26 cellular contexts compared by ENCODE assay signal in genomic region chr4:68430337-68430736, GRCh38. TPM values are rescaled to one million over a fixed set of nuclear protein-coding genes. Genes with fewer than 3 reads are reported as not detected.
DNase-seq lines count a peak whose midpoint lies in the region; ATAC-seq, FAIRE-seq and TF ChIP-seq lines count a peak whose summit lies in the region.
"Had no signal": no experiment of that assay in that cellular context is flagged by ENCODE, and none has a peak within 500 bp of the region (broad histone marks: within the 10 kb centered on the region; RNA-seq: fewer than 3 reads in every experiment).

No MANE protein-coding gene starts in this region.

- H2AFZ ChIP-seq in H1 (ENCODE audit: low read length) (no peak overlapping the region), keratinocyte (ENCODE audit: control insufficient read depth, low read length) (no peak overlapping the region)

- H3K18ac ChIP-seq in H1 (ENCODE audit: extremely low read depth, low read length) = peak overlapping the region; percentile 27; the same call in 1 of the 2 replicates

- no peak for TF ChIP-seq RAD21 in H1 (IDR thresholded peaks at IDR 0.05 in 1 of 2, conservative IDR thresholded peaks at IDR 0.05 in 1 of 2; ENCODE audit: low read depth in 2 of 2, low read length in 2 of 2)

- no peak overlapping the region for H2AK5ac ChIP-seq in H1 (ENCODE audit: low read depth, low read length)

- H2BK20ac ChIP-seq in H1 (ENCODE audit: low read length) = no peak overlapping the region

- H3K36me3 ChIP-seq in RWPE2 (ENCODE audit: low read depth) = no peaks in the 10 kb centered on the region
- peaks cover 0 to 3% (median 1%) of the 10 kb centered on the region in 4 experiments; a peak in 2 of 8 replicates for H3K36me3 ChIP-seq in H1 (ENCODE audit: control insufficient read depth in 2 of 4, insufficient read depth in 4 of 4, low read length in 3 of 4)
- H3K36me3 ChIP-seq in keratinocyte (ENCODE audit: control insufficient read depth in 2 of 2, extremely low read depth in 1 of 2, insufficient read depth in 2 of 2, low read length in 2 of 2) = no peaks in the 10 kb centered on the region
- H3K36me3 ChIP-seq: BE2C; BLaER1 treated with 17β-estradiol and CSF1 and Interleukin-3, amounts not matched to agents 10 nM and 100 nM had no signal

- TF ChIP-seq EP300 in H1 (IDR thresholded peaks at IDR 0.05; ENCODE audit: borderline replicate concordance in 1 of 2, low read depth in 2 of 2, low read length in 2 of 2) = no peak

- no peak overlapping the region for H4K5ac ChIP-seq in H1 (ENCODE audit: insufficient read length, low read depth, low read length)

- no peaks in the 10 kb centered on the region for H4K20me1 ChIP-seq in H1 (replicated peaks in 1 of 2; ENCODE audit: control insufficient read depth in 1 of 2, insufficient read depth in 2 of 2, low read length in 2 of 2)
- H4K20me1 ChIP-seq in keratinocyte (ENCODE audit: control insufficient read depth, extremely low read depth, insufficient read depth, low read length) = no peaks in the 10 kb centered on the region
- H4K20me1 ChIP-seq: BLaER1 treated with 17β-estradiol and CSF1 and Interleukin-3, amounts not matched to agents 10 nM and 100 nM had no signal

- H3K23ac ChIP-seq in H1 (ENCODE audit: insufficient read length) = no peak overlapping the region

- H3K4me1 ChIP-seq in RWPE2 (ENCODE audit: insufficient read depth, poor library complexity, severe bottlenecking) (no peaks in the 10 kb centered on the region), H1 (replicated peaks in 1 of 4; ENCODE audit: control insufficient read depth in 3 of 4, insufficient read depth in 4 of 4, low read length in 3 of 4) (no peaks in the 10 kb centered on the region), keratinocyte (ENCODE audit: control insufficient read depth, extremely low read depth, insufficient read depth, low read length) (no peaks in the 10 kb centered on the region)
- H3K4me1 ChIP-seq: A549; BE2C; BLaER1 treated with 17β-estradiol and CSF1 and Interleukin-3, amounts not matched to agents 10 nM and 100 nM had no signal

- no peak overlapping the region for H2BK12ac ChIP-seq in H1 (ENCODE audit: low read depth, low read length)

- no peak overlapping the region for H3K4ac ChIP-seq in H1 (replicated peaks; ENCODE audit: insufficient read length, low read depth, low read length)

- H3K79me1 ChIP-seq in H1 (ENCODE audit: low read depth, low read length) = no peaks in the 10 kb centered on the region

- no peak for TF ChIP-seq CTCF in RWPE2 (IDR thresholded peaks at IDR 0.05; ENCODE audit: poor library complexity, severe bottlenecking)
- TF ChIP-seq CTCF in H1 (IDR thresholded peaks at IDR 0.05; ENCODE audit: control extremely low read depth in 1 of 3, insufficient read depth in 1 of 3, low read depth in 1 of 3, low read length in 3 of 3) = no peak
- no peak for TF ChIP-seq CTCF in keratinocyte (optimal IDR thresholded peaks at IDR 0.05 in 1 of 3, IDR thresholded peaks at IDR 0.05 in 1 of 3, conservative IDR thresholded peaks at IDR 0.05 in 1 of 3; ENCODE audit: extremely low read depth in 1 of 3, insufficient read depth in 2 of 3, low read length in 3 of 3)

- H3K79me2 ChIP-seq in H1 (ENCODE audit: control insufficient read depth in 1 of 2, insufficient read depth in 2 of 2, low read length in 2 of 2) (no peaks in the 10 kb centered on the region), keratinocyte (ENCODE audit: control insufficient read depth, insufficient read depth, low read length) (no peaks in the 10 kb centered on the region)

- ATAC-seq in RWPE2 (ENCODE audit: low read depth) (peak; percentile 54; the same call in 1 of the 3 replicates), HG03039 (IDR thresholded peaks at IDR 0.05; ENCODE audit: unreplicated experiment) (no peak)
- ATAC-seq: A549 had no signal

- no peak overlapping the region for H4K91ac ChIP-seq in H1 (replicated peaks; ENCODE audit: insufficient read length, low read length)

- H3K9me3 ChIP-seq in RWPE2 (ENCODE audit: severe bottlenecking) (no peaks in the 10 kb centered on the region), H1 (ENCODE audit: insufficient read depth in 2 of 2, low read depth in 1 of 2, low read length in 1 of 2) (peaks cover 6% of the 10 kb centered on the region in 2 experiments), keratinocyte (ENCODE audit: control insufficient read depth, low read depth, low read length) (no peaks in the 10 kb centered on the region)
- H3K9me3 ChIP-seq: A549, BE2C had no signal

- H3K9me1 ChIP-seq in keratinocyte (ENCODE audit: control insufficient read depth, extremely low read depth, insufficient read depth, low read length) = no peaks in the 10 kb centered on the region

- H3K27me3 ChIP-seq in RWPE2 (ENCODE audit: insufficient read depth, poor library complexity, severe bottlenecking) (no peaks in the 10 kb centered on the region), H1 (replicated peaks in 1 of 4; ENCODE audit: control insufficient read depth in 3 of 4, extremely low read depth in 1 of 4, insufficient read depth in 3 of 4, low read length in 3 of 4) (no peaks in the 10 kb centered on the region), keratinocyte (ENCODE audit: control insufficient read depth, extremely low read depth, insufficient read depth, low read length) (no peaks in the 10 kb centered on the region)
- H3K27me3 ChIP-seq: BE2C; BLaER1 treated with 17β-estradiol and CSF1 and Interleukin-3, amounts not matched to agents 10 nM and 100 nM had no signal

- H3K4me2 ChIP-seq in H1 (ENCODE audit: insufficient read depth in 1 of 2, low read depth in 2 of 2, low read length in 2 of 2) (no peak overlapping the region), keratinocyte (ENCODE audit: control insufficient read depth, extremely low read depth, insufficient read depth, low read depth, low read length) (no peak overlapping the region)
- H3K4me2 ChIP-seq: A549; BLaER1 treated with 17β-estradiol and CSF1 and Interleukin-3, amounts not matched to agents 10 nM and 100 nM had no signal

- FAIRE-seq in H1 (lab: Jason Lieb, UNC) = no peak
- FAIRE-seq in keratinocyte (lab: Jason Lieb, UNC) = peak; percentile 32
- FAIRE-seq: A549, GM12891, GM18507 had no signal

- DNase-seq in RWPE2 (ENCODE audit: low spot score) (no peak), H1 (ENCODE audit: low read depth in 1 of 2, low spot score in 2 of 2) (no peak), keratinocyte (ENCODE audit: low read depth, low spot score) (no peak), renal cortical epithelial cell (ENCODE audit: low read depth) (peak; percentile 51), NAMALWA (ENCODE audit: low spot score) (no peak), NCI-H748 treated with DMSO at 0.1 percent for 48 hours (lab: John Stamatoyannopoulos, UW) (no peak)
- DNase-seq: 8988T; ACHN; AML-193; BE2C; CD4-positive, alpha-beta T cell; CD8-positive, alpha-beta memory T cell; DMS53; DMS79 treated with DMSO at 0.1 percent for 48 hours; GF-D8; GOT3; H7; HCEC 1CT had no signal

- no peak overlapping the region for H4K8ac ChIP-seq in H1 (ENCODE audit: extremely low read depth, insufficient read depth, low read length)

- no peak overlapping the region for H3K4me3 ChIP-seq in RWPE2 (ENCODE audit: severe bottlenecking)
- H3K4me3 ChIP-seq in H1 (ENCODE audit: extremely low read depth in 1 of 4, insufficient read depth in 2 of 4, low read depth in 3 of 4, low read length in 4 of 4) = no peak overlapping the region
- H3K4me3 ChIP-seq in keratinocyte (ENCODE audit: control insufficient read depth in 2 of 3, extremely low read depth in 1 of 3, insufficient read depth in 2 of 3, low read depth in 1 of 3, low read length in 3 of 3) = no peak overlapping the region
- H3K4me3 ChIP-seq: A549; BLaER1 treated with 17β-estradiol and CSF1 and Interleukin-3, amounts not matched to agents 10 nM and 100 nM had no signal

- 92% methylated on average over 1 of the region's 1 CpG; no CpG with 5 or more reads in 1 of the 2 experiments for WGBS in H1 (ENCODE audit: extremely low coverage in 1 of 2, insufficient coverage in 1 of 2, insufficient read length in 1 of 2, insufficient replicate concordance in 2 of 2, low coverage in 1 of 2, low lambda C conversion rate in 2 of 2, missing lambda C conversion rate in 1 of 2), 2 experiments

- no peak overlapping the region for H3K56ac ChIP-seq in H1 (replicated peaks; ENCODE audit: insufficient read length, low read depth, low read length)

- H3K9ac ChIP-seq in H1 (replicated peaks in 1 of 4; ENCODE audit: extremely low read depth in 1 of 4, low read depth in 3 of 4, low read length in 3 of 4) (no peak overlapping the region), keratinocyte (ENCODE audit: control insufficient read depth, extremely low read depth, insufficient read depth, low read length) (no peak overlapping the region)
- H3K9ac ChIP-seq: BLaER1 treated with 17β-estradiol and CSF1 and Interleukin-3, amounts not matched to agents 10 nM and 100 nM had no signal

- H3K27ac ChIP-seq in RWPE2 (ENCODE audit: poor library complexity, severe bottlenecking) (no peak overlapping the region), H1 (ENCODE audit: low read depth, low read length) (no peak overlapping the region), keratinocyte (ENCODE audit: control insufficient read depth, insufficient read depth, low read length) (no peak overlapping the region)
- H3K27ac ChIP-seq: A549; BLaER1 treated with 17β-estradiol and CSF1 and Interleukin-3, amounts not matched to agents 10 nM and 100 nM had no signal

- H2BK120ac ChIP-seq in H1 (replicated peaks; ENCODE audit: low read depth, low read length) = no peak overlapping the region

- TF ChIP-seq POLR2A in H1 (IDR thresholded peaks at IDR 0.05; ENCODE audit: control extremely low read depth in 1 of 2, low read depth in 2 of 2, low read length in 2 of 2) = no peak

- no peak overlapping the region for H2BK15ac ChIP-seq in H1 (ENCODE audit: low read length)

- POLR2A ChIA-PET in H1 (lab: Charles Lee; ENCODE audit: partially characterized antibody) = interaction anchor here (1.1 kb wide), 1 partner anchor 17 kb away, joined by 4 read pairs; no protein-coding TSS in a partner anchor

- no peak overlapping the region for H2BK5ac ChIP-seq in H1 (ENCODE audit: low read depth, low read length)

- no peaks in the 10 kb centered on the region for H3K23me2 ChIP-seq in H1 (ENCODE audit: low read depth, low read length)

- CTCF ChIA-PET in H1 (lab: Charles Lee; ENCODE audit: partially characterized antibody) = interaction anchor here (1.3 kb wide), 1 partner anchor 68 kb away, joined by 5 read pairs; no protein-coding TSS in a partner anchor

- no peak overlapping the region for H3K14ac ChIP-seq in H1 (ENCODE audit: insufficient read length)

- dilution Hi-C loops in keratinocyte (cut with MboI; ENCODE audit: extremely low pct_ligation_motif_present, low sequenced_read_pairs) = no loop called here

RNA-seq across cellular contexts. Expression of gene TMPRSS11E, which starts 16.9 kb away (rescaled TPM):
- 0.71 and 0.96 TPM in 2 replicates for total RNA-seq in H1 (2021; fragmentation: NEBNext Ultra II Directional; extraction: Animal tissue kit (Norgen Biotek cat#: 25700))
- polyA plus RNA-seq in H1 (2011; rRNA removed) (0.25 and 0.38 TPM in 2 replicates), keratinocyte (1.6 to 2.3 TPM (median 2.0 TPM) in 3 replicates)
- 0.54 TPM for polyA plus RNA-seq in H1 (2011; cell fraction: cytosol; rRNA removed)
- 0.29 TPM for polyA plus RNA-seq in H1 (2011; cell fraction: nucleus; rRNA removed)
- polyA plus RNA-seq in H1 (2012, experiment 1 of 2) = 0.28 to 0.79 TPM (median 0.46 TPM) in 4 replicates
- polyA plus RNA-seq in H1 (2012, experiment 2 of 2) = not detected
- 1.8 TPM for polyA plus RNA-seq in H1 (2013, experiment 1 of 2)
- 1.7 TPM for polyA plus RNA-seq in H1 (2013, experiment 2 of 2)
- 0.85 and 1.2 TPM in 2 replicates for polyA minus RNA-seq in H1 (2011; rRNA and poly(A)+ RNA removed)
- polyA minus RNA-seq in H1 (2011; cell fraction: cytosol; rRNA and poly(A)+ RNA removed) = 1.2 TPM
- 1.2 TPM for polyA minus RNA-seq in H1 (2011; cell fraction: nucleus; rRNA and poly(A)+ RNA removed)
- 5.6 TPM for polyA plus RNA-seq in keratinocyte (2011; ENCODE audit: low read depth)
- 0.49 and 2.1 TPM in 2 replicates for polyA plus RNA-seq in keratinocyte (2011; cell fraction: cytosol; rRNA removed)
- polyA plus RNA-seq in keratinocyte (2011; cell fraction: nucleus; rRNA removed) = 3.6 and 7.6 TPM in 2 replicates
- polyA plus RNA-seq in keratinocyte (2012; ENCODE audit: low replicate concordance) = 1.3 and 3.4 TPM in 2 replicates
- polyA minus RNA-seq in keratinocyte = 1.1 to 1.6 TPM in 2 of 3 replicates, not detected in the other
- 0.96 TPM for polyA minus RNA-seq in keratinocyte (2011; cell fraction: cytosol; rRNA and poly(A)+ RNA removed)
- polyA minus RNA-seq in keratinocyte (2011; cell fraction: nucleus; rRNA and poly(A)+ RNA removed) = 4.2 and 4.5 TPM in 2 replicates
- 2.4 TPM in 1 of 2 replicates, not detected in the other for total RNA-seq in renal cortical epithelial cell
- total RNA-seq: CD4-positive, alpha-beta T cell; Daoy; G401 had no signal
- polyA plus RNA-seq: A549; CD14-positive monocyte; CD8-positive, alpha-beta memory T cell had no signal
